Comparison of ENCODE assay signal across 18 cellular contexts in genomic region chr11:134639586-134640330, GRCh38.
DNase-seq lines count a peak whose midpoint lies in the region; ATAC-seq and TF ChIP-seq lines count a peak whose summit lies in the region.
"Had no signal": no experiment of that assay in that cellular context is flagged by ENCODE, and none has a peak within 500 bp of the region (broad histone marks: within the 10 kb centered on the region; RNA-seq: fewer than 3 reads in every experiment).

No MANE protein-coding gene starts in this region.

- TF ChIP-seq CTCF in MCF 10A (IDR thresholded peaks at IDR 0.05; ENCODE audit: unreplicated experiment) = no peak
- no peak for TF ChIP-seq CTCF in breast epithelium (IDR thresholded peaks at IDR 0.05)
- no peak for TF ChIP-seq CTCF in WERI-Rb-1 (IDR thresholded peaks at IDR 0.05; ENCODE audit: low read depth, low read length)
- no peak for TF ChIP-seq CTCF in lower lobe of right lung (IDR thresholded peaks at IDR 0.05)
- no peak for TF ChIP-seq CTCF in vagina (IDR thresholded peaks at IDR 0.05)

- H3K27me3 ChIP-seq in breast epithelium = peaks cover 0 to 6% of the 10 kb centered on the region in 2 donors
- H3K27me3 ChIP-seq in WERI-Rb-1 (ENCODE audit: insufficient read depth, low read depth, severe bottlenecking) = peaks cover 16% of the 10 kb centered on the region
- peaks cover 8% of the 10 kb centered on the region for H3K27me3 ChIP-seq in lower lobe of right lung (ENCODE audit: low read depth)
- no peaks in the 10 kb centered on the region for H3K27me3 ChIP-seq in vagina

- DNase-seq in MCF 10A (ENCODE audit: unreplicated experiment) = peak; percentile 80
- no peak for DNase-seq in breast epithelium (ENCODE audit: low spot score in 2 of 2)
- peak; percentile 38 for DNase-seq in WERI-Rb-1
- peak; percentile 59 for DNase-seq in lower lobe of right lung
- no peak for DNase-seq in vagina (ENCODE audit: extremely low spot score in 2 of 2)
- no peak for DNase-seq in activated T-cell treated with anti-CD3 and anti-CD28 coated beads, Interleukin-2, amount 50 U/mL, for 72 hours
- DNase-seq in SIG-M5 treated with dmso at 0.1 percent for 504 hours (lab: John Stamatoyannopoulos, UW; ENCODE audit: unreplicated experiment) = no peak
- DNase-seq in activated effector memory CD4-positive, alpha-beta T cell treated with anti-CD3 and anti-CD28 coated beads, Interleukin-2, amount 50 U/mL, for 16 hours = no peak
- DNase-seq: activated CD4-positive, alpha-beta T cell treated with anti-CD3 and anti-CD28 coated beads, Interleukin-2, amount 10 ng/mL, durations not matched to agents 7 days and 5 days; activated naive CD8-positive, alpha-beta T cell treated with anti-CD3 and anti-CD28 coated beads, Interleukin-2, amount 50 U/mL, for 24 hours; activated T-cell treated with anti-CD3 and anti-CD28 coated beads, Interleukin-2, amount 50 U/mL, for 4 hours; CD8-positive, alpha-beta memory T cell; central memory CD4-positive, alpha-beta T cell; GF-D8; SIG-M5; stimulated activated CD4-positive, alpha-beta T cell treated with anti-CD3 and anti-CD28 coated beads, Interleukin-15, amount 100 ng/mL, for 24 hours had no signal

- H3K4me1 ChIP-seq in breast epithelium (no peaks in the 10 kb centered on the region), lower lobe of right lung (no peaks in the 10 kb centered on the region), vagina (no peaks in the 10 kb centered on the region)

- intact Hi-C loops in MCF 10A (cut with micrococcal nuclease) = no loop called here
- intact Hi-C loops in breast epithelium (cut with DNase I; ENCODE audit: low total_unique reads) = no loop called here
- intact Hi-C loops in lower lobe of right lung (cut with DNase I) = no loop called here
- intact Hi-C loops in vagina (cut with DNase I) = no loop called here

- no peak overlapping the region for H3K27ac Mint-ChIP-seq in MCF 10A (ENCODE audit: low read depth, unreplicated experiment)
- no peak overlapping the region for H3K27ac Mint-ChIP-seq in activated T-cell treated with anti-CD3 and anti-CD28 coated beads, Interleukin-2, amount 50 U/mL, for 72 hours
- H3K27ac Mint-ChIP-seq: activated naive CD8-positive, alpha-beta T cell treated with anti-CD3 and anti-CD28 coated beads, Interleukin-2, amount 50 U/mL, for 24 hours; CD8-positive, alpha-beta memory T cell; T-helper 2 cell treated with Interferon-gamma antibody and Interleukin-4, amounts not matched to agents 5 μg/mL and 100 μg/mL, for 36 hours had no signal

- no peaks in the 10 kb centered on the region for H3K4me1 Mint-ChIP-seq in MCF 10A (ENCODE audit: insufficient read depth, unreplicated experiment)
- H3K4me1 Mint-ChIP-seq in activated T-cell treated with anti-CD3 and anti-CD28 coated beads, Interleukin-2, amount 50 U/mL, for 72 hours (ENCODE audit: low read depth) = no peaks in the 10 kb centered on the region
- H3K4me1 Mint-ChIP-seq: activated CD4-positive, alpha-beta T cell treated with anti-CD3 and anti-CD28 coated beads, Interleukin-2, amount 10 ng/mL, durations not matched to agents 7 days and 5 days; activated naive CD8-positive, alpha-beta T cell treated with anti-CD3 and anti-CD28 coated beads, Interleukin-2, amount 50 U/mL, for 24 hours; CD8-positive, alpha-beta memory T cell had no signal

- no peak overlapping the region for H3K4me3 ChIP-seq in breast epithelium
- no peak overlapping the region for H3K4me3 ChIP-seq in WERI-Rb-1 (ENCODE audit: low read depth, low read length)
- H3K4me3 ChIP-seq in lower lobe of right lung = no peak overlapping the region
- H3K4me3 ChIP-seq in vagina = no peak overlapping the region
- H3K4me3 ChIP-seq: gastroesophageal sphincter had no signal

- no TSS peak for BruUV-seq in MCF 10A (replicated peaks; lab: Mats Ljungman, UMichigan)

- CTCF ChIA-PET in MCF 10A (lab: Yijun Ruan, JAX) = interaction anchor here (0.7 kb wide), 1 partner anchor 41 kb away, joined by 4 read pairs; no protein-coding TSS in a partner anchor

- no peak for TF ChIP-seq POLR2A in breast epithelium (IDR thresholded peaks at IDR 0.05)
- TF ChIP-seq POLR2A in vagina (IDR thresholded peaks at IDR 0.05) = no peak

- H3K9me3 Mint-ChIP-seq in MCF 10A (ENCODE audit: unreplicated experiment) = peaks cover 32% of the 10 kb centered on the region
- no peaks in the 10 kb centered on the region for H3K9me3 Mint-ChIP-seq in activated T-cell treated with anti-CD3 and anti-CD28 coated beads, Interleukin-2, amount 50 U/mL, for 72 hours
- H3K9me3 Mint-ChIP-seq: activated CD4-positive, alpha-beta T cell treated with anti-CD3 and anti-CD28 coated beads, Interleukin-2, amount 10 ng/mL, durations not matched to agents 7 days and 5 days; activated naive CD8-positive, alpha-beta T cell treated with anti-CD3 and anti-CD28 coated beads, Interleukin-2, amount 50 U/mL, for 24 hours; activated T-cell treated with anti-CD3 and anti-CD28 coated beads, Interleukin-2, amount 50 U/mL, for 4 hours; CD8-positive, alpha-beta memory T cell; T-helper 2 cell treated with Interferon-gamma antibody and Interleukin-4, amounts not matched to agents 5 μg/mL and 100 μg/mL, for 36 hours had no signal

- no peaks in the 10 kb centered on the region for H3K36me3 Mint-ChIP-seq in MCF 10A (ENCODE audit: insufficient read depth, unreplicated experiment)
- no peaks in the 10 kb centered on the region for H3K36me3 Mint-ChIP-seq in activated T-cell treated with anti-CD3 and anti-CD28 coated beads, Interleukin-2, amount 50 U/mL, for 72 hours (ENCODE audit: insufficient read depth in 2 of 2)
- H3K36me3 Mint-ChIP-seq: CD8-positive, alpha-beta memory T cell had no signal

- peak overlapping the region; percentile 41 for H3K4me3 Mint-ChIP-seq in MCF 10A (ENCODE audit: unreplicated experiment)
- no peak overlapping the region for H3K4me3 Mint-ChIP-seq in activated T-cell treated with anti-CD3 and anti-CD28 coated beads, Interleukin-2, amount 50 U/mL, for 72 hours
- H3K4me3 Mint-ChIP-seq: activated CD4-positive, alpha-beta T cell treated with anti-CD3 and anti-CD28 coated beads, Interleukin-2, amount 10 ng/mL, durations not matched to agents 7 days and 5 days; activated naive CD8-positive, alpha-beta T cell treated with anti-CD3 and anti-CD28 coated beads, Interleukin-2, amount 50 U/mL, for 24 hours; activated T-cell treated with anti-CD3 and anti-CD28 coated beads, Interleukin-2, amount 50 U/mL, for 4 hours; CD8-positive, alpha-beta memory T cell; T-helper 2 cell treated with Interferon-gamma antibody and Interleukin-4, amounts not matched to agents 5 μg/mL and 100 μg/mL, for 36 hours had no signal

- H3K36me3 ChIP-seq in breast epithelium (no peaks in the 10 kb centered on the region), WERI-Rb-1 (no peaks in the 10 kb centered on the region), lower lobe of right lung (no peaks in the 10 kb centered on the region), vagina (no peaks in the 10 kb centered on the region)
- H3K36me3 ChIP-seq: gastroesophageal sphincter had no signal

- H3K27ac ChIP-seq in breast epithelium (no peak overlapping the region), WERI-Rb-1 (no peak overlapping the region), lower lobe of right lung (no peak overlapping the region), vagina (peak overlapping the region; percentile 3)
- H3K27ac ChIP-seq: gastroesophageal sphincter had no signal

- H3K9me3 ChIP-seq in breast epithelium = no peaks in the 10 kb centered on the region
- H3K9me3 ChIP-seq in WERI-Rb-1 (ENCODE audit: severe bottlenecking) = no peaks in the 10 kb centered on the region
- no peaks in the 10 kb centered on the region for H3K9me3 ChIP-seq in lower lobe of right lung
- H3K9me3 ChIP-seq in vagina = no peaks in the 10 kb centered on the region
- H3K9me3 ChIP-seq: gastroesophageal sphincter had no signal

- ATAC-seq in lower lobe of right lung = peak; percentile 63 to 73
- ATAC-seq in activated T-cell treated with anti-CD3 and anti-CD28 coated beads, Interleukin-2, amount 50 U/mL, for 72 hours (replicated peaks in 1 of 2) = no peak
- ATAC-seq: activated naive CD8-positive, alpha-beta T cell treated with anti-CD3 and anti-CD28 coated beads, Interleukin-2, amount 50 U/mL, for 24 hours; activated T-cell treated with anti-CD3 and anti-CD28 coated beads, Interleukin-2, amount 50 U/mL, for 4 hours; gastroesophageal sphincter had no signal

- peaks cover 11% of the 10 kb centered on the region for H3K27me3 Mint-ChIP-seq in MCF 10A (ENCODE audit: insufficient read depth, unreplicated experiment)
- H3K27me3 Mint-ChIP-seq in activated T-cell treated with anti-CD3 and anti-CD28 coated beads, Interleukin-2, amount 50 U/mL, for 72 hours (ENCODE audit: low read depth) = peaks cover 15% of the 10 kb centered on the region
- H3K27me3 Mint-ChIP-seq: activated naive CD8-positive, alpha-beta T cell treated with anti-CD3 and anti-CD28 coated beads, Interleukin-2, amount 50 U/mL, for 24 hours had no signal

- POLR2A ChIA-PET in MCF 10A (lab: Yijun Ruan, JAX) = no interaction called here

Comparison
In these comparisons a context has a peak if more than half of its experiments do, and no peak if none do; other contexts are left out.
1. DNase-seq: peak in MCF 10A (single experiment), WERI-Rb-1 (single experiment) and lower lobe of right lung (single experiment); none in breast epithelium (0 of 2), vagina (0 of 2), activated T-cell treated with anti-CD3 and anti-CD28 coated beads, Interleukin-2, amount 50 U/mL, for 72 hours (0 of 2), SIG-M5 treated with dmso at 0.1 percent for 504 hours (single experiment) and activated effector memory CD4-positive, alpha-beta T cell treated with anti-CD3 and anti-CD28 coated beads, Interleukin-2, amount 50 U/mL, for 16 hours (single experiment).
2. ATAC-seq: peak in lower lobe of right lung (2 of 2); none in activated T-cell treated with anti-CD3 and anti-CD28 coated beads, Interleukin-2, amount 50 U/mL, for 72 hours (0 of 2).